Comparison of ENCODE assay signal across 27 cellular contexts in the genomic region with DNA sequence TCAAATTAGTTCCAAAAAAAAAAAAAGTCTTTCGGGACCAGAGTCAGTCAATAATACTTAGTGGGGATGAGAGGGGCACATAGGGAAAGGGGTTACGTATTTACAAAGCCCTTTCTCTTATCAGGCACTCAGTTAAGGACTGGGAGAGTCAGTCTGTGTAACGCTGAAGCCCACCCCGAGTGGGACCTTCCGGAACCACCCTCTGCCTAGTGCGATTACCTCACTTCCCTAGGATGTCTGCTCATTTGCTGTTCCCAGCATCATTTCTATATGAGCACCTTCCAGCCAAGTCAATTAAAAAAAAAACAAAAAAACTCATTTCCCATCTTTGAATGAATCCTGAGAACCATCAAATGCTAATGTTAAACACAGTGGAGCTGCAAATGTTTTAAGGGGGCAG.
"Had no signal": no experiment of that assay in that cellular context is flagged by ENCODE, and none has a peak within 500 bp of the region (broad histone marks: within the 10 kb centered on the region; RNA-seq: fewer than 3 reads in every experiment).

No MANE protein-coding gene starts in this region.

- H3K4me1 ChIP-seq: body of pancreas, left lung, neural progenitor cell, parathyroid adenoma, testis had no signal

- H3K36me3 ChIP-seq: cardiac muscle cell, left lung, neural progenitor cell, transverse colon, WERI-Rb-1 had no signal

- H3K4me1 Mint-ChIP-seq: naive thymus-derived CD4-positive, alpha-beta T cell had no signal

- H3K9me3 ChIP-seq: body of pancreas, left lung, testis, transverse colon had no signal

- H3K4me3 Mint-ChIP-seq: activated naive CD8-positive, alpha-beta T cell; naive thymus-derived CD4-positive, alpha-beta T cell; neural progenitor cell; T-helper 1 cell treated with Interleukin-12 subunit alpha and Interleukin-12 subunit beta and Interleukin-4 antibody, amounts not matched to agents 30 μg/mL and 1 μg/mL, for 36 hours had no signal

- H3K36me3 Mint-ChIP-seq: activated naive CD8-positive, alpha-beta T cell; neural progenitor cell had no signal

- DNase-seq: activated CD4-positive, alpha-beta T cell treated with anti-CD3 and anti-CD28 coated beads for 48 hours; activated CD4-positive, alpha-beta T cell treated with anti-CD3 and anti-CD28 coated beads, Interleukin-2, amount 50 U/mL, for 48 hours; activated CD8-positive, alpha-beta memory T cell treated with anti-CD3 and anti-CD28 coated beads for 24 hours; activated effector memory CD4-positive, alpha-beta T cell treated with Interleukin-2 at 50 U/mL for 16 hours; activated naive CD4-positive, alpha-beta T cell treated with Interleukin-2 at 50 U/mL for 16 hours; anterior cingulate cortex; body of pancreas; foreskin fibroblast; left lung; midbrain; naive thymus-derived CD4-positive, alpha-beta T cell; occipital lobe; right cardiac atrium; stimulated activated CD4-positive, alpha-beta T cell treated with anti-CD3 and anti-CD28 coated beads, Interleukin-2, amount 100 ng/mL, for 48 hours; stimulated activated naive CD8-positive, alpha-beta T cell treated with anti-CD3 and anti-CD28 coated beads, Interleukin-15, Interleukin-2, amounts not matched to agents 100 U/mL and 50 U/mL, for 24 hours; T-helper 9 cell; testis; transverse colon; WERI-Rb-1 had no signal

- H3K4me2 ChIP-seq: neural progenitor cell had no signal

- H3K4me3 ChIP-seq: body of pancreas, cardiac muscle cell, coronary artery, left lung, neural progenitor cell, testis, transverse colon had no signal

- H3K27ac ChIP-seq: body of pancreas, cardiac muscle cell, coronary artery, left lung, neural progenitor cell, parathyroid adenoma, testis, transverse colon, WERI-Rb-1 had no signal

- H2AFZ ChIP-seq: neural progenitor cell, parathyroid adenoma had no signal

- H3K27me3 ChIP-seq: body of pancreas, cardiac muscle cell, left lung, neural progenitor cell, testis, transverse colon had no signal

- ATAC-seq: activated CD4-positive, CD25-positive, alpha-beta regulatory T cell treated with anti-CD3 and anti-CD28 coated beads, Interleukin-2, amount 50 U/mL, for 24 hours; body of pancreas; esophagus mucosa; left lung; naive thymus-derived CD4-positive, alpha-beta T cell; stimulated activated naive CD8-positive, alpha-beta T cell treated with anti-CD3 and anti-CD28 coated beads, Interleukin-15, Interleukin-2, amounts not matched to agents 100 U/mL and 50 U/mL, for 24 hours had no signal

- H3K27ac Mint-ChIP-seq: activated naive CD8-positive, alpha-beta T cell; naive thymus-derived CD4-positive, alpha-beta T cell; T-helper 1 cell treated with Interleukin-12 subunit alpha and Interleukin-12 subunit beta and Interleukin-4 antibody, amounts not matched to agents 30 μg/mL and 1 μg/mL, for 36 hours had no signal

- H3K79me2 ChIP-seq: parathyroid adenoma had no signal

- H3K9ac ChIP-seq: neural progenitor cell, parathyroid adenoma had no signal
